8 cellular contexts compared by ENCODE assay signal in genomic region chr5:145946112-145946861, GRCh38. TPM values are rescaled to one million over a fixed set of nuclear protein-coding genes. Genes with fewer than 3 reads are reported as not detected.
DNase-seq lines count a peak whose midpoint lies in the region; ATAC-seq and TF ChIP-seq lines count a peak whose summit lies in the region.

No MANE protein-coding gene starts in this region.

- peak; percentile 48 for DNase-seq in GM12865 (ENCODE audit: low read depth)
- DNase-seq in Kasumi-1 (lab: John Stamatoyannopoulos, UW) = peak; percentile 61 to 64
- DNase-seq in body of pancreas = no peak
- DNase-seq in non-pigmented ciliary epithelial cell (ENCODE audit: low read depth) = peak; percentile 68
- no peak for DNase-seq in stimulated activated CD8-positive, alpha-beta memory T cell treated with anti-CD3 and anti-CD28 coated beads, Interleukin-4, amount 100 ng/mL, for 48 hours
- DNase-seq in globus pallidus (ENCODE audit: low spot score) = no peak
- DNase-seq in RPMI8226 = no peak

- WGBS in body of pancreas, 2 donors = 53 to 62% methylated on average over 4 of the region's 4 CpGs

- TF ChIP-seq CTCF in GM12865 (IDR thresholded peaks at IDR 0.05; ENCODE audit: insufficient read depth, low read depth, low read length, missing control alignments) = no peak
- no peak for TF ChIP-seq CTCF in body of pancreas (IDR thresholded peaks at IDR 0.05)

- intact Hi-C loops in body of pancreas (cut with DNase I) = no loop called here

- no peaks in the 10 kb centered on the region for H3K9me3 ChIP-seq in body of pancreas

- no peaks in the 10 kb centered on the region for H3K27me3 ChIP-seq in body of pancreas

- ATAC-seq in GM21786 (IDR thresholded peaks at IDR 0.05; ENCODE audit: unreplicated experiment) = peak; percentile 88
- ATAC-seq in body of pancreas = no peak

- no peaks in the 10 kb centered on the region for H3K36me3 ChIP-seq in body of pancreas (replicated peaks in 1 of 2; ENCODE audit: insufficient read depth in 1 of 2, low read depth in 2 of 2)

- TF ChIP-seq POLR2A in body of pancreas (IDR thresholded peaks at IDR 0.05) = no peak

- H3K4me1 ChIP-seq in body of pancreas = peaks cover 82% of the 10 kb centered on the region

- peak overlapping the region; percentile 10 to 62 (median 32) for H3K27ac ChIP-seq in body of pancreas

- H3K4me3 ChIP-seq in GM12865 (ENCODE audit: low read depth, low read length) (no peak overlapping the region), body of pancreas (no peak overlapping the region)

RNA-seq across cellular contexts. Expression of gene SH3RF2, which starts 9.9 kb away (rescaled TPM):
- 10 to 100 TPM; 14.8 to 25.7 TPM for total RNA-seq in body of pancreas

Comparison
In these comparisons a context has a peak if more than half of its experiments do, and no peak if none do; other contexts are left out.
1. DNase-seq: peak in GM12865 (single experiment), Kasumi-1 (2 of 2) and non-pigmented ciliary epithelial cell (single experiment); none in body of pancreas (0 of 4), stimulated activated CD8-positive, alpha-beta memory T cell treated with anti-CD3 and anti-CD28 coated beads, Interleukin-4, amount 100 ng/mL, for 48 hours (single experiment), globus pallidus (single experiment) and RPMI8226 (single experiment).